In genomic region chr1:62946516-62946915, GRCh38 we compare ENCODE assay signal across 25 cellular contexts.
"Had no signal": no experiment of that assay in that cellular context is flagged by ENCODE, and none has a peak within 500 bp of the region (broad histone marks: within the 10 kb centered on the region; RNA-seq: fewer than 3 reads in every experiment).

No MANE protein-coding gene starts in this region.

- H3K36me3 ChIP-seq: stomach, suprapubic skin, thoracic aorta, thyroid gland, tibial artery, tibial nerve, transverse colon, upper lobe of left lung, upper lobe of right lung, uterus, vagina had no signal

- H3K27me3 ChIP-seq: testis, thyroid gland, tibial nerve, transverse colon, upper lobe of left lung, upper lobe of right lung, uterus, vagina had no signal

- H3K4me1 ChIP-seq: stomach, suprapubic skin, testis, thyroid gland, tibial artery, tibial nerve, transverse colon, upper lobe of left lung, upper lobe of right lung, uterus, vagina had no signal

- DNase-seq: stimulated activated CD4-positive, alpha-beta T cell treated with anti-CD3 and anti-CD28 coated beads, Interleukin-2, amount 100 ng/mL, for 48 hours; stimulated activated CD4-positive, alpha-beta T cell treated with anti-CD3 and anti-CD28 coated beads, Interleukin-4, amount 100 ng/mL, for 1 hour; stimulated activated CD4-positive, alpha-beta T cell treated with anti-CD3 and anti-CD28 coated beads, Interleukin-4, amount 100 ng/mL, for 24 hours; stimulated activated CD4-positive, alpha-beta T cell treated with anti-CD3 and anti-CD28 coated beads, Interleukin-4, amount 100 ng/mL, for 4 hours; stimulated activated CD8-positive, alpha-beta memory T cell treated with anti-CD3 and anti-CD28 coated beads, Interleukin-4, amount 100 ng/mL, for 48 hours; stimulated activated naive B cell treated with anti-CD40 and anti-IgM and Interleukin-4, amounts not matched to agents 10 μg/mL and 1 μg/mL and 100 μg/mL, for 72 hours; stimulated activated naive CD4-positive, alpha-beta T cell; stimulated activated naive CD4-positive, alpha-beta T cell treated with Interleukin-2 at 50 U/mL for 16 hours; stimulated activated naive CD8-positive, alpha-beta T cell treated with anti-CD3 and anti-CD28 coated beads, Interleukin-15, amount 100 ng/mL, for 72 hours; stimulated activated naive CD8-positive, alpha-beta T cell treated with anti-CD3 and anti-CD28 coated beads, Interleukin-15, Interleukin-2, amounts not matched to agents 100 U/mL and 50 U/mL, for 24 hours; stomach; substantia nigra; testis; thyroid gland; tibial artery; transverse colon; trophoblast cell; upper lobe of left lung; upper lobe of right lung; uterus had no signal

- H3K27ac ChIP-seq: stomach, suprapubic skin, testis, thoracic aorta, thyroid gland, tibial artery, tibial nerve, transverse colon, upper lobe of left lung, upper lobe of right lung, uterus, vagina had no signal

- H3K9me3 ChIP-seq: stomach, suprapubic skin, testis, thoracic aorta, thyroid gland, tibial artery, tibial nerve, transverse colon, upper lobe of left lung, upper lobe of right lung, uterus, vagina had no signal

- FAIRE-seq: urothelium cell line had no signal

- H3K4me3 ChIP-seq: stomach, suprapubic skin, testis, thoracic aorta, thyroid gland, tibial artery, tibial nerve, transverse colon, upper lobe of left lung, upper lobe of right lung, uterus, vagina had no signal
